Comparison of ENCODE assay signal across 9 cellular contexts in genomic region chrX:73852467-73852866, GRCh38. TPM values are rescaled to one million over a fixed set of nuclear protein-coding genes. Genes with fewer than 3 reads are reported as not detected.
A peak's percentile ranks its signal among the peaks of the same experiment; 100 is the strongest.
DNase-seq lines count a peak whose midpoint lies in the region; ATAC-seq and TF ChIP-seq lines count a peak whose summit lies in the region.
"Had no signal": no experiment of that assay in that cellular context is flagged by ENCODE, and none has a peak within 500 bp of the region (broad histone marks: within the 10 kb centered on the region; RNA-seq: fewer than 3 reads in every experiment).

Gene XIST, minus strand, starts transcription at chrX:73852714.

- no peak within 1 kb of the TSS for H2BK120ac ChIP-seq in mesenchymal stem cell (ENCODE audit: low read depth, low read length)

- 95% methylated on average over 8 of the region's 8 CpGs for WGBS in mesenchymal stem cell

- H3K9ac ChIP-seq in mesenchymal stem cell (ENCODE audit: low read length), result peak within 1 kb of the TSS; percentile 97

- no peak within 1 kb of the TSS for H2AK5ac ChIP-seq in mesenchymal stem cell (ENCODE audit: low read length, severe bottlenecking)

- H3K27ac ChIP-seq in ascending aorta (peak within 1 kb of the TSS; percentile 75 to 84), mesenchymal stem cell (ENCODE audit: low read length, poor library complexity, severe bottlenecking) (no peak within 1 kb of the TSS)

- no peaks in the 10 kb centered on the region for H3K4me1 ChIP-seq in ascending aorta
- no peaks in the 10 kb centered on the region for H3K4me1 ChIP-seq in mesenchymal stem cell (ENCODE audit: control insufficient read depth, insufficient read depth, low read depth, low read length)

- H4K91ac ChIP-seq in mesenchymal stem cell (ENCODE audit: low read length), result no peak within 1 kb of the TSS

- H3K36me3 ChIP-seq in ascending aorta (no peaks in the 10 kb centered on the region), mesenchymal stem cell (ENCODE audit: control insufficient read depth in 1 of 2, insufficient read depth in 2 of 2, low read depth in 1 of 2, low read length in 2 of 2) (peaks cover 0 to 3% of the 10 kb centered on the region in 2 experiments)
- H3K36me3 ChIP-seq: upper lobe of left lung had no signal

- no peak within 1 kb of the TSS for H3K14ac ChIP-seq in mesenchymal stem cell (ENCODE audit: low read length in 2 of 2)

- H2BK15ac ChIP-seq in mesenchymal stem cell (ENCODE audit: low read depth, poor library complexity, severe bottlenecking), result no peak within 1 kb of the TSS

- H3K79me1 ChIP-seq in mesenchymal stem cell (replicated peaks; ENCODE audit: low read length, poor library complexity, severe bottlenecking), result no peaks in the 10 kb centered on the region

- H4K8ac ChIP-seq in mesenchymal stem cell (ENCODE audit: low read length), result no peak within 1 kb of the TSS

- peak within 1 kb of the TSS; percentile 48 to 64 for H3K4me3 ChIP-seq in ascending aorta
- peak within 1 kb of the TSS in 1 of 2 experiments; percentile 85 for H3K4me3 ChIP-seq in mesenchymal stem cell (ENCODE audit: insufficient read depth in 1 of 2, low read depth in 1 of 2, low read length in 2 of 2)

- ATAC-seq in GM21717 (IDR thresholded peaks at IDR 0.05; ENCODE audit: unreplicated experiment), result peak; percentile 26
- no peak for ATAC-seq in HG02623 (IDR thresholded peaks at IDR 0.05; ENCODE audit: unreplicated experiment)

- no peak for TF ChIP-seq CTCF in ascending aorta (IDR thresholded peaks at IDR 0.05)

- no peak within 1 kb of the TSS for H2BK5ac ChIP-seq in mesenchymal stem cell (ENCODE audit: low read depth, low read length, poor library complexity, severe bottlenecking)

- in situ Hi-C loops in G401 (cut with HindIII; ENCODE audit: low sequenced_read_pairs), result no loop called here

- H2AFZ ChIP-seq in mesenchymal stem cell (ENCODE audit: low read depth, low read length), result no peak within 1 kb of the TSS

- DNase-seq in AG08396 (ENCODE audit: low spot score), result peak; percentile 70
- DNase-seq in ascending aorta (ENCODE audit: low spot score in 2 of 2), result peak; percentile 37 to 90
- no peak for DNase-seq in mesenchymal stem cell
- no peak for DNase-seq in G401 (ENCODE audit: low spot score)
- DNase-seq in NCI-H345 treated with DMSO at 0.1 percent for 48 hours (lab: John Stamatoyannopoulos, UW; ENCODE audit: unreplicated experiment), result no peak
- DNase-seq in superior temporal gyrus (ENCODE audit: extremely low spot score), result no peak

- intact Hi-C loops in ascending aorta (cut with DNase I), result loop anchor here (5.0 kb wide), 1 partner anchor 90 kb away; no protein-coding TSS in a partner anchor

- H3K4ac ChIP-seq in mesenchymal stem cell (ENCODE audit: low read depth in 1 of 2, low read length in 2 of 2), result no peak within 1 kb of the TSS

- no peak within 1 kb of the TSS for H2BK12ac ChIP-seq in mesenchymal stem cell (ENCODE audit: low read length in 2 of 2)

- no peak within 1 kb of the TSS for H3K23ac ChIP-seq in mesenchymal stem cell (ENCODE audit: low read length in 2 of 2)

- H3K4me2 ChIP-seq in mesenchymal stem cell (ENCODE audit: low read length, poor library complexity, severe bottlenecking), result no peak within 1 kb of the TSS

- H3K27me3 ChIP-seq in ascending aorta (no peaks in the 10 kb centered on the region), mesenchymal stem cell (ENCODE audit: control insufficient read depth in 1 of 2, insufficient read depth in 1 of 2, low read length in 2 of 2) (peaks cover 0 to 4% of the 10 kb centered on the region in 2 experiments)
- H3K27me3 ChIP-seq: upper lobe of left lung had no signal

- H3K18ac ChIP-seq in mesenchymal stem cell (ENCODE audit: low read depth in 1 of 2, low read length in 2 of 2), result no peak within 1 kb of the TSS

- H3K9me3 ChIP-seq in ascending aorta, result no peaks in the 10 kb centered on the region
- H3K9me3 ChIP-seq in mesenchymal stem cell (ENCODE audit: control insufficient read depth, low read length), result no peaks in the 10 kb centered on the region
- H3K9me3 ChIP-seq: upper lobe of left lung had no signal

RNA-seq across cellular contexts. Expression of gene XIST, which starts in this region (rescaled TPM):
- 271 TPM for total RNA-seq in ascending aorta
- polyA plus RNA-seq in mesenchymal stem cell (2013, experiment 1 of 2), result not detected
- not detected for polyA plus RNA-seq in mesenchymal stem cell (2013, experiment 2 of 2)
- total RNA-seq in G401 (2014; rRNA removed; shearing (Covaris generic)), result not detected in 2 replicates

Comparison
In these comparisons a context has a peak if more than half of its experiments do, and no peak if none do; other contexts are left out.
1. DNase-seq: peak in AG08396 (single experiment) and ascending aorta (2 of 2); none in mesenchymal stem cell (single experiment), G401 (single experiment), NCI-H345 treated with DMSO at 0.1 percent for 48 hours (single experiment) and superior temporal gyrus (single experiment).